Comparison of ENCODE assay signal across 8 cellular contexts in genomic region chr6:43769526-43770416, GRCh38. TPM values are rescaled to one million over a fixed set of nuclear protein-coding genes. Genes with fewer than 3 reads are reported as not detected.
DNase-seq lines count a peak whose midpoint lies in the region; ATAC-seq, FAIRE-seq and TF ChIP-seq lines count a peak whose summit lies in the region.

TSS of gene VEGFA (plus strand) at chr6:43770211.

- H3K4me1 ChIP-seq in OCI-LY3 (ENCODE audit: low read length), result peaks cover 20% of the 10 kb centered on the region

- ATAC-seq in GM21423 (IDR thresholded peaks at IDR 0.05; ENCODE audit: unreplicated experiment), result peak; percentile 45

- H3K4me3 ChIP-seq in OCI-LY3 (ENCODE audit: low read length) (peak within 1 kb of the TSS; percentile 83), epithelial cell of esophagus (ENCODE audit: low read length) (peak within 1 kb of the TSS; percentile 96)

- H2AFZ ChIP-seq in OCI-LY3 (ENCODE audit: low read depth, low read length), result peak within 1 kb of the TSS; percentile 40; the same call in 1 of the 2 replicates

- peak within 1 kb of the TSS; percentile 91 for H3K9ac ChIP-seq in OCI-LY3 (ENCODE audit: low read length)

- no peak for FAIRE-seq in D721Med (lab: Jason Lieb, UNC)

- H3K36me3 ChIP-seq in OCI-LY3 (replicated peaks; ENCODE audit: low read depth, low read length), result peaks cover 26% of the 10 kb centered on the region

- peaks cover 48% of the 10 kb centered on the region for H3K79me2 ChIP-seq in OCI-LY3 (ENCODE audit: low read length)

- peak within 1 kb of the TSS; percentile 98 for H3K4me2 ChIP-seq in OCI-LY3 (ENCODE audit: low read length)

- TF ChIP-seq CTCF in D721Med (IDR thresholded peaks at IDR 0.05; ENCODE audit: insufficient read depth, missing control alignments) (peak; percentile 98), OCI-LY3 (IDR thresholded peaks at IDR 0.05; ENCODE audit: low read depth, low read length) (peak; percentile 99), epithelial cell of esophagus (IDR thresholded peaks at IDR 0.05; ENCODE audit: insufficient read depth, low read depth, low read length, missing control alignments) (peak; percentile 95)

- DNase-seq in D721Med (ENCODE audit: insufficient read length, low spot score) (peak; percentile 94), HuH-7 (ENCODE audit: low spot score) (peak; percentile 93), activated T-cell treated with anti-CD3 and anti-CD28 coated beads for 24 hours (ENCODE audit: low read depth) (peak; percentile 83), epithelial cell of esophagus (ENCODE audit: low read depth) (peak; percentile 86), mucosa of gallbladder (ENCODE audit: low spot score) (peak; percentile 89)
- peak; percentile 96 for DNase-seq in stimulated activated CD8-positive, alpha-beta memory T cell treated with anti-CD3 and anti-CD28 coated beads, Interleukin-4, amount 100 ng/mL, for 48 hours

- 0 out of 2 replicates have a peak, but pooled peaks cover 3% of the 10 kb centered on the region for H3K27me3 ChIP-seq in OCI-LY3 (ENCODE audit: low read depth, low read length)

- no peaks in the 10 kb centered on the region for H3K9me3 ChIP-seq in OCI-LY3 (ENCODE audit: insufficient read depth, low read length)

- peak within 1 kb of the TSS; percentile 71 for H3K27ac ChIP-seq in OCI-LY3 (ENCODE audit: low read length)

- H4K20me1 ChIP-seq in OCI-LY3 (ENCODE audit: insufficient read depth, low read length), result peaks cover 28% of the 10 kb centered on the region

RNA-seq across cellular contexts. Expression of gene VEGFA, which starts in this region (rescaled TPM):
- total RNA-seq in mucosa of gallbladder, result 420 TPM

Comparison
In these comparisons a context has a peak if more than half of its experiments do, and no peak if none do; other contexts are left out.
1. Peak in every context shown above with its lines: DNase-seq, ATAC-seq, H3K4me3 ChIP-seq and H3K27ac ChIP-seq.